In the genomic region with DNA sequence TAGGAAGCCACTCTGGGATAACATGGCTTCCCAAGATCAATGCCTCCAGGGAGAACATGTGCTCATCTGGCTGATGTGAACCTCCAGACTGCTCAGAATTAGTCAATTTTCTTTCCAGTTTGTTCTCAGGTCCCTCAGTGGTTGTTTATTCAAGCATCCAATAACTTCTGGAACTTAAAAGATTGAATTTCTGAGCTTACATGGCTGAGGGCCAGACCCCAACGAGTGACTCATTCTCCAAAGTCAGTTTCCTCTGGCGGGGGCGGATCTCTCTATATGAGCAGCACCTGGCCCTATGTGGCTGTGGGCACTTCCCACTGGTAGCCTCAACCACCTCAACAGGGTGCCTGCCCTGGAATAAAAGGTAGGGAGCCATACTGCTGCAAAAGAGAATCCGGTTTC, we compare ENCODE assay signal across 9 cellular contexts. TPM values are rescaled to one million over a fixed set of nuclear protein-coding genes. Genes with fewer than 3 reads are reported as not detected.
DNase-seq lines count a peak whose midpoint lies in the region; ATAC-seq, FAIRE-seq and TF ChIP-seq lines count a peak whose summit lies in the region.
"Had no signal": no experiment of that assay in that cellular context is flagged by ENCODE, and none has a peak within 500 bp of the region (broad histone marks: within the 10 kb centered on the region; RNA-seq: fewer than 3 reads in every experiment).

No MANE protein-coding gene starts in this region.

- peaks cover 1 to 8% of the 10 kb centered on the region in 2 experiments for H3K27me3 ChIP-seq in endothelial cell of umbilical vein (ENCODE audit: control insufficient read depth in 2 of 2, insufficient read depth in 2 of 2, low read length in 2 of 2)
- H3K27me3 ChIP-seq in CD4-positive, alpha-beta memory T cell (ENCODE audit: insufficient read depth, low read length) = no peaks in the 10 kb centered on the region

- dilution Hi-C loops in endothelial cell of umbilical vein (cut with MboI; ENCODE audit: extremely low pct_ligation_motif_present, low sequenced_read_pairs) = no loop called here

- TF ChIP-seq CTCF in endothelial cell of umbilical vein (IDR thresholded peaks at IDR 0.05; ENCODE audit: extremely low read depth in 1 of 2, insufficient read depth in 1 of 2, low read depth in 1 of 2, low read length in 2 of 2) = no peak

- H3K36me3 ChIP-seq in endothelial cell of umbilical vein (ENCODE audit: control insufficient read depth in 2 of 2, extremely low read depth in 1 of 2, insufficient read depth in 2 of 2, low read length in 2 of 2) = no peaks in the 10 kb centered on the region
- no peaks in the 10 kb centered on the region for H3K36me3 ChIP-seq in CD4-positive, alpha-beta memory T cell (ENCODE audit: insufficient read depth, low read length)

- H4K20me1 ChIP-seq in endothelial cell of umbilical vein (replicated peaks; ENCODE audit: control insufficient read depth, extremely low read depth, insufficient read depth, low read length) = no peaks in the 10 kb centered on the region

- no peak for FAIRE-seq in endothelial cell of umbilical vein (lab: Jason Lieb, UNC)

- CTCF ChIA-PET in endothelial cell of umbilical vein (lab: Charles Lee) = no interaction called here
- CTCF ChIA-PET in CD4-positive, alpha-beta memory T cell (lab: Charles Lee; ENCODE audit: partially characterized antibody) = no interaction called here

- no peak overlapping the region for H3K9ac ChIP-seq in endothelial cell of umbilical vein (replicated peaks; ENCODE audit: extremely low read depth, insufficient read depth, low read length)

- no peaks in the 10 kb centered on the region for H3K4me1 ChIP-seq in endothelial cell of umbilical vein (ENCODE audit: control insufficient read depth, extremely low read depth, insufficient read depth, low read length)
- no peaks in the 10 kb centered on the region for H3K4me1 ChIP-seq in CD4-positive, alpha-beta memory T cell (ENCODE audit: insufficient read depth, low read length)

- no peaks in the 10 kb centered on the region for H3K9me1 ChIP-seq in endothelial cell of umbilical vein (replicated peaks; ENCODE audit: control insufficient read depth, extremely low read depth, insufficient read depth, low read length)

- no peak overlapping the region for H2AFZ ChIP-seq in endothelial cell of umbilical vein (ENCODE audit: low read depth, low read length)

- no peaks in the 10 kb centered on the region for H3K9me3 ChIP-seq in endothelial cell of umbilical vein (replicated peaks; ENCODE audit: control insufficient read depth, insufficient read depth, low read length)
- H3K9me3 ChIP-seq in CD4-positive, alpha-beta memory T cell (ENCODE audit: control insufficient read depth in 1 of 2, low read length in 2 of 2) = no peaks in the 10 kb centered on the region

- no peaks in the 10 kb centered on the region for H3K9me3 Mint-ChIP-seq in CD4-positive, alpha-beta memory T cell

- no peaks in the 10 kb centered on the region for H3K4me1 Mint-ChIP-seq in CD4-positive, alpha-beta memory T cell

- no peak overlapping the region for H3K4me3 Mint-ChIP-seq in CD4-positive, alpha-beta memory T cell

- no TSS peak for BruUV-seq in endothelial cell of umbilical vein (replicated peaks; lab: Mats Ljungman, UMichigan)

- H3K27me3 Mint-ChIP-seq in CD4-positive, alpha-beta memory T cell = peaks cover 5 to 6% of the 10 kb centered on the region in 2 donors

- DNase-seq in H4 (ENCODE audit: low spot score) (peak; percentile 83), RKO (ENCODE audit: low spot score) (peak; percentile 37), endothelial cell of umbilical vein (ENCODE audit: low read depth, low spot score) (peak; percentile 17), GDM1 (lab: John Stamatoyannopoulos, UW) (no peak), NCI-H2196 treated with DMSO at 0.1 percent for 48 hours (lab: John Stamatoyannopoulos, UW; ENCODE audit: unreplicated experiment) (no peak)
- peak; percentile 22 for DNase-seq in stimulated activated CD4-positive, alpha-beta T cell treated with anti-CD3 and anti-CD28 coated beads, Interleukin-2, amount 100 ng/mL, for 4 hours (ENCODE audit: low read depth)
- DNase-seq in CD4-positive, alpha-beta memory T cell = no peak

- H3K27ac ChIP-seq in endothelial cell of umbilical vein (ENCODE audit: insufficient read depth, low read depth, low read length) = no peak overlapping the region
- no peak overlapping the region for H3K27ac ChIP-seq in CD4-positive, alpha-beta memory T cell (ENCODE audit: low read depth, low read length)

- no peak for TF ChIP-seq POLR2A in endothelial cell of umbilical vein (IDR thresholded peaks at IDR 0.05; ENCODE audit: low read depth, low read length)

- H3K4me3 ChIP-seq in endothelial cell of umbilical vein (replicated peaks in 1 of 3; ENCODE audit: insufficient read depth in 1 of 3, low read depth in 1 of 3, low read length in 3 of 3) = no peak overlapping the region
- H3K4me3 ChIP-seq in CD4-positive, alpha-beta memory T cell (ENCODE audit: low read length in 2 of 2) = no peak overlapping the region

- H3K79me2 ChIP-seq in endothelial cell of umbilical vein (ENCODE audit: control insufficient read depth, insufficient read depth, low read length) = no peaks in the 10 kb centered on the region

- H3K36me3 Mint-ChIP-seq in CD4-positive, alpha-beta memory T cell = no peaks in the 10 kb centered on the region

- intact Hi-C loops in endothelial cell of umbilical vein (cut with micrococcal nuclease) = no loop called here
- intact Hi-C loops in CD4-positive, alpha-beta memory T cell (cut with micrococcal nuclease) = no loop called here

- no peak overlapping the region for H3K27ac Mint-ChIP-seq in CD4-positive, alpha-beta memory T cell

- POLR2A ChIA-PET in endothelial cell of umbilical vein (lab: Charles Lee) = no interaction called here
- POLR2A ChIA-PET in CD4-positive, alpha-beta memory T cell (lab: Charles Lee; ENCODE audit: partially characterized antibody) = no interaction called here

- H3K4me2 ChIP-seq in endothelial cell of umbilical vein (ENCODE audit: insufficient read depth, low read length) = no peak overlapping the region

- ATAC-seq in GM21390 (IDR thresholded peaks at IDR 0.05; ENCODE audit: unreplicated experiment) = no peak

TF ChIP-seq in endothelial cell of umbilical vein, 7 proteins besides CTCF, POLR2A, EP300 and RAD21:
- TF ChIP-seq FOS (IDR thresholded peaks at IDR 0.05; ENCODE audit: borderline replicate concordance, insufficient read depth, low read length) (peak; percentile 31), POLR2AphosphoS5 (IDR thresholded peaks at IDR 0.05; ENCODE audit: insufficient read depth, low read depth, low read length) (no peak), MYC (IDR thresholded peaks at IDR 0.05; ENCODE audit: low read depth, low read length) (no peak), GATA2 (IDR thresholded peaks at IDR 0.05; ENCODE audit: insufficient read depth, insufficient read length, low read depth, low read length) (no peak)

RNA-seq across cellular contexts. Expression of gene LYZL4, which starts 34.0 kb away (rescaled TPM):
- total RNA-seq in H4 (2014; rRNA removed; shearing (Covaris generic)) = not detected in 2 replicates
- total RNA-seq in endothelial cell of umbilical vein = not detected in 2 replicates
- polyA plus RNA-seq in endothelial cell of umbilical vein = 0.40 and 0.41 TPM in 2 replicates
- polyA plus RNA-seq in endothelial cell of umbilical vein (2011; cell fraction: cytosol; rRNA removed) = 0.08 and 0.17 TPM in 2 replicates
- 0.28 and 0.66 TPM in 2 replicates for polyA plus RNA-seq in endothelial cell of umbilical vein (2011; cell fraction: nucleus; rRNA removed)
- not detected in 2 replicates for polyA plus RNA-seq in endothelial cell of umbilical vein (2012)
- 0.36 and 0.45 TPM in 2 replicates for polyA minus RNA-seq in endothelial cell of umbilical vein
- not detected for polyA minus RNA-seq in endothelial cell of umbilical vein (2011; cell fraction: cytosol; rRNA and poly(A)+ RNA removed)
- not detected in 2 replicates for polyA minus RNA-seq in endothelial cell of umbilical vein (2011; cell fraction: nucleus; rRNA and poly(A)+ RNA removed)
- total RNA-seq in CD4-positive, alpha-beta memory T cell = not detected
- polyA plus RNA-seq in CD4-positive, alpha-beta memory T cell = not detected
- total RNA-seq: T-helper 1 cell treated with Interleukin-12 subunit alpha and Interleukin-12 subunit beta and Interleukin-4 antibody, amounts not matched to agents 30 ng/mL and 1 ng/mL, for 36 hours had no signal

Comparison
In these comparisons a context has a peak if more than half of its experiments do, and no peak if none do; other contexts are left out.
1. DNase-seq: peak in H4 (single experiment), RKO (single experiment), endothelial cell of umbilical vein (single experiment) and stimulated activated CD4-positive, alpha-beta T cell treated with anti-CD3 and anti-CD28 coated beads, Interleukin-2, amount 100 ng/mL, for 4 hours (single experiment); none in CD4-positive, alpha-beta memory T cell (0 of 5), GDM1 (single experiment) and NCI-H2196 treated with DMSO at 0.1 percent for 48 hours (single experiment).